Comparison of ENCODE assay signal across 8 cellular contexts in the genomic region with DNA sequence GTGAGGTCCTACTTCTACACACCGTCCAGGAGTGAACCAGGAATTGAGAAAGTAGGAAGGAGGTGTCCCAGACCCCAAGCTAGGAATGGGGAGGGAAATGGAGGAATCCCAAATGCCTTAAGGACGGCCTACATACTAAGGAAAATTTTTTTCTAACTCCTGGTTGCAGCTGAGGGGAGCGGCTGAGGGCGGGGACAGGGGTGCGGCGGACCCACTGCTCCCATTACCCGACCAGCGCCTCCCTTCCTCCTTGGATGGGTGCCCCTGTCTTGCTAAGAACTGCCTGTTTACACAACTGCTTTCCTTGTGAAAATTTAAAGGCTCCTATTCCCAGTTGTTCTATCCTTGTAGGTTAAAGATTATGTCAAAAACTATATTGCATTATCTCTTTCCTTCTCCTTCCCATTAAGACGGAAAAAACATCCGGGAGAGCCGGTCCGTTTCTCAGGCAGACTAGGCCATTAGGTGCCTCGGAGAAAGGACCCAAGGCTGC. TPM values are rescaled to one million over a fixed set of nuclear protein-coding genes. Genes with fewer than 3 reads are reported as not detected.
A peak's percentile ranks its signal among the peaks of the same experiment; 100 is the strongest.
DNase-seq lines count a peak whose midpoint lies in the region; ATAC-seq, FAIRE-seq and TF ChIP-seq lines count a peak whose summit lies in the region.

No MANE protein-coding gene starts in this region.

- no peaks in the 10 kb centered on the region for H3K36me3 ChIP-seq in adipocyte (ENCODE audit: control insufficient read depth, insufficient read depth, low read length, severe bottlenecking)
- H3K36me3 ChIP-seq in left ventricle myocardium inferior = no peaks in the 10 kb centered on the region

- peak overlapping the region; percentile 99 for H3K27ac ChIP-seq in left ventricle myocardium inferior (replicated peaks)

- no peak for ATAC-seq in HG03135 (IDR thresholded peaks at IDR 0.05; ENCODE audit: unreplicated experiment)
- no peak for ATAC-seq in GM21737 (IDR thresholded peaks at IDR 0.05; ENCODE audit: unreplicated experiment)

- peak overlapping the region; percentile 93 for H3K9ac ChIP-seq in adipocyte (ENCODE audit: low read length)

- H3K27ac Mint-ChIP-seq in progenitor cell of endocrine pancreas = peak overlapping the region; percentile 97

- H3K4me1 ChIP-seq in adipocyte (ENCODE audit: control insufficient read depth, insufficient read depth, low read length) (peaks cover 29% of the 10 kb centered on the region), left ventricle myocardium inferior (peaks cover 57% of the 10 kb centered on the region)

- H3K4me1 Mint-ChIP-seq in progenitor cell of endocrine pancreas (ENCODE audit: low read depth) = peaks cover 44% of the 10 kb centered on the region

- DNase-seq in AG04449 (ENCODE audit: low read depth, low spot score) (no peak), GM18507 (ENCODE audit: extremely low spot score, insufficient read length, low read depth) (no peak), NCI-H2171 (lab: John Stamatoyannopoulos, UW) (peak; percentile 83), adipocyte (ENCODE audit: low read depth) (peak; percentile 85), left ventricle myocardium inferior (peak; percentile 90), progenitor cell of endocrine pancreas (ENCODE audit: low spot score, unreplicated experiment) (no peak)

- H3K27me3 ChIP-seq in adipocyte (replicated peaks; ENCODE audit: control insufficient read depth, insufficient read depth, low read length) = no peaks in the 10 kb centered on the region
- H3K27me3 ChIP-seq in left ventricle myocardium inferior (ENCODE audit: low read depth) = no peaks in the 10 kb centered on the region

- CTCF ChIA-PET in AG04449 (lab: Yijun Ruan, JAX) = interaction anchor here (0.9 to 2.4 kb wide), 6 partner anchors 10 to 145 kb away, joined by 3 to 11 read pairs (median 4); a partner anchor contains a TSS

- peak overlapping the region; percentile 50 for H3K4me3 ChIP-seq in AG04449 (ENCODE audit: low read depth, low read length)
- H3K4me3 ChIP-seq in adipocyte (ENCODE audit: low read length) = peak overlapping the region; percentile 91
- H3K4me3 ChIP-seq in left ventricle myocardium inferior = peak overlapping the region; percentile 79

- TF ChIP-seq CTCF in AG04449 (IDR thresholded peaks at IDR 0.05; ENCODE audit: insufficient read depth, low read length, missing control alignments) (no peak), left ventricle myocardium inferior (IDR thresholded peaks at IDR 0.05; ENCODE audit: borderline replicate concordance) (no peak), progenitor cell of endocrine pancreas (IDR thresholded peaks at IDR 0.05; ENCODE audit: unreplicated experiment) (no peak)

- FAIRE-seq in GM18507 (lab: Jason Lieb, UNC) = peak; percentile 12

- intact Hi-C loops in left ventricle myocardium inferior (cut with micrococcal nuclease) = no loop called here

- H3K36me3 Mint-ChIP-seq in progenitor cell of endocrine pancreas (ENCODE audit: insufficient read depth) = no peaks in the 10 kb centered on the region

- POLR2A ChIA-PET in AG04449 (lab: Yijun Ruan, JAX) = interaction anchor here (0.6 to 2.3 kb wide), 35 partner anchors 9 to 285 kb away, joined by 3 to 45 read pairs (median 5); a partner anchor contains a TSS

- no peaks in the 10 kb centered on the region for H3K27me3 Mint-ChIP-seq in progenitor cell of endocrine pancreas

- H3K9me3 Mint-ChIP-seq in progenitor cell of endocrine pancreas (ENCODE audit: low read depth) = no peaks in the 10 kb centered on the region

- H3K9me3 ChIP-seq in adipocyte (ENCODE audit: control insufficient read depth, low read length) = no peaks in the 10 kb centered on the region
- no peaks in the 10 kb centered on the region for H3K9me3 ChIP-seq in left ventricle myocardium inferior (replicated peaks)

- H3K4me3 Mint-ChIP-seq in progenitor cell of endocrine pancreas (ENCODE audit: low read depth) = peak overlapping the region; percentile 91

RNA-seq across cellular contexts. Expression of a gene that starts 0.7 kb away (rescaled TPM):
- total RNA-seq in left ventricle myocardium inferior = 184 TPM
- 152 and 165 TPM in 2 replicates for total RNA-seq in progenitor cell of endocrine pancreas

RNA-seq across cellular contexts. Expression of a gene that starts 11.5 kb away (rescaled TPM):
- total RNA-seq in left ventricle myocardium inferior = 271 TPM
- total RNA-seq in progenitor cell of endocrine pancreas = 52.5 and 56.6 TPM in 2 replicates

RNA-seq across cellular contexts. Expression of a gene that starts 11.8 kb away (rescaled TPM):
- total RNA-seq in left ventricle myocardium inferior = 2.2 TPM
- 2.4 and 2.5 TPM in 2 replicates for total RNA-seq in progenitor cell of endocrine pancreas

RNA-seq across cellular contexts. Expression of a gene that starts 20.1 kb away (rescaled TPM):
- total RNA-seq in left ventricle myocardium inferior (19.4 TPM), progenitor cell of endocrine pancreas (80.4 and 82.9 TPM in 2 replicates)

RNA-seq across cellular contexts. Expression of a gene that starts 31.3 kb away (rescaled TPM):
- total RNA-seq in left ventricle myocardium inferior (20.0 TPM), progenitor cell of endocrine pancreas (85.6 and 92.6 TPM in 2 replicates)

Comparison
In these comparisons a context has a peak if more than half of its experiments do, and no peak if none do; other contexts are left out.
1. DNase-seq: peak in NCI-H2171 (single experiment), adipocyte (single experiment) and left ventricle myocardium inferior (single experiment); none in AG04449 (single experiment), GM18507 (single experiment) and progenitor cell of endocrine pancreas (single experiment).
2. Peak in every context shown above with its lines, with median percentiles within 50 percentile points of each other: H3K4me3 ChIP-seq.